8 cellular contexts compared by ENCODE assay signal in the genomic region with DNA sequence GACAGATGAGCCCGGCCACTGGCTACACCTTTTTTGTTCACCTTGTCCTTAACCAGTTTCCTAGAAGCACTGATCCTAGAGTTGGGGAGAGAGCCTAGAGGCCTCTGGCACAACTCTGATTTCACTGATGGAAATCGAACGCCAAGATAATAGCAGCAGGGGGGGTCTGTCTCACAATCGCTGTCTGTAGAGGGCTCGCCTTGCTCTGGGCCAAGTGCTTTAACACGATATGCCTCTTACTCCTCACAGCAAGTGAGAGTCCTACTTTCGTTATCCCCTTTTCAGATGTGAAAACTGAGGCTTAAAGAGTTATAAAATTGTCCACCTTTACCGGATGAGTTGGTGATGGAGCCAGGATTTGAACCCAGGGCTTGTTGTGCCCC. TPM values are rescaled to one million over a fixed set of nuclear protein-coding genes. Genes with fewer than 3 reads are reported as not detected.
DNase-seq lines count a peak whose midpoint lies in the region; ATAC-seq and TF ChIP-seq lines count a peak whose summit lies in the region.

No MANE protein-coding gene starts in this region.

- H3K4me3 ChIP-seq in HFF-Myc (replicated peaks; ENCODE audit: low read depth, low read length) = peak overlapping the region; percentile 77
- H3K4me3 ChIP-seq in iPS DF 6.9 (ENCODE audit: low read length) = peak overlapping the region; percentile 26; the same call in 1 of the 2 replicates
- H3K4me3 ChIP-seq in smooth muscle cell = peak overlapping the region; percentile 83

- no peak overlapping the region for H3K27ac Mint-ChIP-seq in activated B cell treated with CpG ODN at 0.5 μM for 24 hours

- H3K4me1 ChIP-seq in iPS DF 6.9 (ENCODE audit: control insufficient read depth, insufficient read depth, low read length) (peaks cover 6% of the 10 kb centered on the region), smooth muscle cell (ENCODE audit: low read depth) (peaks cover 30% of the 10 kb centered on the region)

- H3K27ac ChIP-seq in iPS DF 6.9 (ENCODE audit: low read length) = no peak overlapping the region
- no peak overlapping the region for H3K27ac ChIP-seq in smooth muscle cell (ENCODE audit: low read depth)

- H3K36me3 Mint-ChIP-seq in activated B cell treated with CpG ODN at 0.5 μM for 24 hours (ENCODE audit: low read depth) = peaks cover 13% of the 10 kb centered on the region

- H3K4me3 Mint-ChIP-seq in activated B cell treated with CpG ODN at 0.5 μM for 24 hours = peak overlapping the region; percentile 85

- H4K20me1 ChIP-seq in smooth muscle cell (ENCODE audit: low read depth) = no peaks in the 10 kb centered on the region

- peak overlapping the region; percentile 69 for H2AFZ ChIP-seq in smooth muscle cell (ENCODE audit: low read depth)

- ATAC-seq in activated B cell treated with CpG ODN at 0.5 μM for 24 hours (ENCODE audit: low read depth) = no peak
- no peak for ATAC-seq in HG02870 (IDR thresholded peaks at IDR 0.05; ENCODE audit: unreplicated experiment)
- no peak for ATAC-seq in HG03378 (IDR thresholded peaks at IDR 0.05; ENCODE audit: unreplicated experiment)

- POLR2A ChIA-PET in activated B cell treated with CpG ODN at 0.5 μM for 24 hours (lab: Charles Lee) = interaction anchor here (1.3 to 1.5 kb wide), 4 partner anchors 8 to 43 kb away, joined by 3 to 12 read pairs (median 4); no protein-coding TSS in a partner anchor

- H3K27me3 ChIP-seq in iPS DF 6.9 (ENCODE audit: control insufficient read depth, insufficient read depth, low read length) (no peaks in the 10 kb centered on the region), smooth muscle cell (ENCODE audit: low read depth) (no peaks in the 10 kb centered on the region)

- H3K36me3 ChIP-seq in iPS DF 6.9 (ENCODE audit: control insufficient read depth, insufficient read depth, low read length) = no peaks in the 10 kb centered on the region
- H3K36me3 ChIP-seq in smooth muscle cell (ENCODE audit: low read depth) = no peaks in the 10 kb centered on the region

- H3K9me3 ChIP-seq in iPS DF 6.9 (ENCODE audit: control insufficient read depth, insufficient read depth, low read length) (no peaks in the 10 kb centered on the region), smooth muscle cell (replicated peaks; ENCODE audit: low read depth) (no peaks in the 10 kb centered on the region)

- peak overlapping the region; percentile 91 for H3K4me2 ChIP-seq in smooth muscle cell

- no peak overlapping the region for H3K9ac ChIP-seq in smooth muscle cell (ENCODE audit: low read depth)

- peaks cover 3% of the 10 kb centered on the region for H3K9me3 Mint-ChIP-seq in activated B cell treated with CpG ODN at 0.5 μM for 24 hours

- intact Hi-C loops in activated B cell treated with CpG ODN at 0.5 μM for 24 hours (cut with micrococcal nuclease) = no loop called here

- no peaks in the 10 kb centered on the region for H3F3A ChIP-seq in smooth muscle cell (ENCODE audit: low read depth)

- peaks cover 56% of the 10 kb centered on the region for H3K4me1 Mint-ChIP-seq in activated B cell treated with CpG ODN at 0.5 μM for 24 hours

- H3K27me3 Mint-ChIP-seq in activated B cell treated with CpG ODN at 0.5 μM for 24 hours = no peaks in the 10 kb centered on the region

- CTCF ChIA-PET in activated B cell treated with CpG ODN at 0.5 μM for 24 hours (lab: Charles Lee) = interaction anchor here (9.5 kb wide), 1 partner anchor 27 kb away, joined by 60 read pairs; no protein-coding TSS in a partner anchor

- TF ChIP-seq CTCF in HFF-Myc (IDR thresholded peaks at IDR 0.05; ENCODE audit: low read depth, low read length, missing control alignments) (no peak), activated B cell treated with CpG ODN at 0.5 μM for 24 hours (IDR thresholded peaks at IDR 0.05) (no peak), smooth muscle cell (IDR thresholded peaks at IDR 0.05; ENCODE audit: borderline replicate concordance, insufficient read depth, poor library complexity, severe bottlenecking) (no peak)

- whole genome bisulfite sequencing in iPS DF 6.9 (ENCODE audit: insufficient coverage, insufficient read length) = no CpG with 5 or more reads among the region's 8 CpGs
- 46% methylated on average over 8 of the region's 8 CpGs for WGBS in smooth muscle cell (ENCODE audit: low lambda C conversion rate)

- DNase-seq in HFF-Myc (ENCODE audit: extremely low read depth, low read depth) (no peak), activated B cell treated with CpG ODN at 0.5 μM for 24 hours (no peak), iPS DF 6.9 (ENCODE audit: low read depth, low spot score) (no peak), smooth muscle cell (lab: John Stamatoyannopoulos, UW; ENCODE audit: unreplicated experiment) (no peak), KG1 (lab: John Stamatoyannopoulos, UW) (no peak), CD1c-positive myeloid dendritic cell (ENCODE audit: extremely low spot score) (no peak)

- H3K79me2 ChIP-seq in smooth muscle cell (ENCODE audit: low read depth) = no peaks in the 10 kb centered on the region

RNA-seq across cellular contexts. Expression of gene RASSF4, which starts 0.5 kb away (rescaled TPM):
- total RNA-seq in activated B cell treated with CpG ODN at 0.5 μM for 24 hours = 2.0 and 2.5 TPM in 2 replicates
- 6.5 and 8.3 TPM in 2 replicates for total RNA-seq in smooth muscle cell
- 13.0 and 14.8 TPM in 2 replicates for polyA plus RNA-seq in smooth muscle cell

RNA-seq across cellular contexts. Expression of gene DEPP1, which starts 18.5 kb away (rescaled TPM):
- total RNA-seq in activated B cell treated with CpG ODN at 0.5 μM for 24 hours (0.11 TPM in 1 of 2 replicates, not detected in the other), smooth muscle cell (10.1 and 13.2 TPM in 2 replicates)
- polyA plus RNA-seq in smooth muscle cell = 12.9 and 18.8 TPM in 2 replicates

RNA-seq across cellular contexts. Expression of gene ZNF22, which starts 40.6 kb away (rescaled TPM):
- total RNA-seq in activated B cell treated with CpG ODN at 0.5 μM for 24 hours (34.2 and 37.5 TPM in 2 replicates), smooth muscle cell (38.9 and 42.6 TPM in 2 replicates)
- 30.7 and 31.3 TPM in 2 replicates for polyA plus RNA-seq in smooth muscle cell

RNA-seq across cellular contexts. Expression of gene TMEM72, which starts 49.0 kb away (rescaled TPM):
- total RNA-seq in activated B cell treated with CpG ODN at 0.5 μM for 24 hours (not detected in 2 replicates), smooth muscle cell (not detected in 2 replicates)
- polyA plus RNA-seq in smooth muscle cell = not detected in 2 replicates

Comparison
In these comparisons a context has a peak if more than half of its experiments do, and no peak if none do; other contexts are left out.
1. H3K4me3 ChIP-seq: peak in every context shown above with its lines; median percentile 83 in smooth muscle cell; 77 in HFF-Myc; 26 in iPS DF 6.9.